In the genomic region with DNA sequence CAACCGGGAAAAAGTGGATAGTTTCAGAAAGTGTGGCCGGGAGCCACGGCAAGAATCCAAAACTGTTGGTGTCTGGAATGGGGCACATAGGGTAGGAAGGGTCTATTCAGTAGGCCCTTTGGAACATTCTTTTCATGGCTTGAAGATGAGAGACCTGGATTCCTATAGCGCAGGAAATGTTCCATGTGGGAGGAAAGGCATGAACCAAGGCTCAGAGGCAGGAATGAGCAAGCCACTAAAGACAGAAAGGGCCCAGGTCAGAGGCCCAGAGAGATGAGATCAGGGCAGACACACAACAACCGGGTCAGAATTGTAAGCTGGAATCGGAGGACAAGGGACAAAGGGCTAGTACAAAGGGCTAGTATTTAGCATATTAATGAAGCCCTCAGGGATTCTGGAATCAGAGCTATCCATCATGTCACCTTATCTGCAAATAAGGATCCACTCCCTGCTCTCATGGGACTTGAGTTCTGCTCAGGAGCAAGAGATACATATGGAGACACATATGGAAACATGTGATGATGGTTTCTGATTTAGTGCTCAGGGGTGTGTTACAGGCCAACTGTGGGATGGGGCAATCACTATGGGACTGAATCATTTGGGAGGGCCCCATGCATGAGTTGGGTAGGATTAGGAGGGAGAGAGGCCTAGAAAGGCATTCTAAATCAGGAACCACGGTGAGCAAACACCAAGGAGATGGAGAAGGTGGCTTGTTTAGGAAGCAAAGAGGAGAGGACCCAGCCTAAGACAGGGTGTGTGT, we compare ENCODE assay signal across 20 cellular contexts. TPM values are rescaled to one million over a fixed set of nuclear protein-coding genes. Genes with fewer than 3 reads are reported as not detected.
DNase-seq lines count a peak whose midpoint lies in the region; ATAC-seq and TF ChIP-seq lines count a peak whose summit lies in the region.
"Had no signal": no experiment of that assay in that cellular context is flagged by ENCODE, and none has a peak within 500 bp of the region (broad histone marks: within the 10 kb centered on the region; RNA-seq: fewer than 3 reads in every experiment).

No MANE protein-coding gene starts in this region.

- no peak for ATAC-seq in HG02840 (IDR thresholded peaks at IDR 0.05; ENCODE audit: low FRiP score, unreplicated experiment)

- H2AFZ ChIP-seq in PC-9, result no peak overlapping the region

- H3K36me3 ChIP-seq in PC-9 (ENCODE audit: low read depth), result no peaks in the 10 kb centered on the region
- no peaks in the 10 kb centered on the region for H3K36me3 ChIP-seq in adrenal gland (replicated peaks in 1 of 2)

- POLR2A ChIA-PET in PC-9 (lab: Charles Lee; ENCODE audit: unreplicated experiment), result no interaction called here

- no peak for TF ChIP-seq CTCF in Calu3 (IDR thresholded peaks at IDR 0.05; ENCODE audit: unreplicated experiment)
- no peak for TF ChIP-seq CTCF in PC-9 (conservative IDR thresholded peaks at IDR 0.05)
- TF ChIP-seq CTCF in epithelial cell of esophagus (IDR thresholded peaks at IDR 0.05; ENCODE audit: insufficient read depth, low read depth, low read length, missing control alignments), result no peak
- TF ChIP-seq CTCF in nephron progenitor cell (IDR thresholded peaks at IDR 0.05), result no peak
- no peak for TF ChIP-seq CTCF in adrenal gland (IDR thresholded peaks at IDR 0.05)

- peak overlapping the region; percentile 14 for H3K4me3 Mint-ChIP-seq in Calu3 (ENCODE audit: low read depth, unreplicated experiment)
- no peak overlapping the region for H3K4me3 Mint-ChIP-seq in nephron progenitor cell
- H3K4me3 Mint-ChIP-seq: activated CD4-positive, alpha-beta T cell treated with anti-CD3 and anti-CD28 coated beads, Interleukin-2, amount 10 ng/mL, durations not matched to agents 24 days and 14 days; activated T-cell treated with anti-CD3 and anti-CD28 coated beads, Interleukin-2, amount 50 U/mL, for 24 hours had no signal

- no peak for TF ChIP-seq POLR2A in adrenal gland (IDR thresholded peaks at IDR 0.05)

- BruUV-seq in Calu3 (replicated peaks; lab: Mats Ljungman, UMichigan) (no TSS peak), PC-9 (replicated peaks; lab: Mats Ljungman, UMichigan) (no TSS peak)

- DNase-seq in Calu3 (no peak), PC-9 (no peak), epithelial cell of esophagus (ENCODE audit: low read depth) (peak; percentile 84), nephron progenitor cell (no peak), adrenal gland (no peak), Kasumi-1 (lab: John Stamatoyannopoulos, UW) (no peak)
- DNase-seq in activated CD4-positive, alpha-beta T cell treated with anti-CD3 and anti-CD28 coated beads, Interleukin-2, amount 50 U/mL, for 1 hour, result no peak
- DNase-seq: activated CD4-positive, alpha-beta T cell treated with anti-CD3 and anti-CD28 coated beads, Interleukin-2, amount 10 ng/mL, durations not matched to agents 24 days and 14 days; activated T-cell treated with anti-CD3 and anti-CD28 coated beads, Interleukin-2, amount 50 U/mL, for 24 hours; amygdala; mesenchymal stem cell; NCI-H187; NCI-H69; stimulated activated naive CD8-positive, alpha-beta T cell treated with anti-CD3 and anti-CD28 coated beads, Interleukin-15, Interleukin-2, amounts not matched to agents 100 U/mL and 50 U/mL, for 24 hours had no signal

- peaks cover 59% of the 10 kb centered on the region for H3K4me1 Mint-ChIP-seq in Calu3 (ENCODE audit: low read depth, unreplicated experiment)
- peaks cover 43% of the 10 kb centered on the region for H3K4me1 Mint-ChIP-seq in nephron progenitor cell

- intact Hi-C loops in Calu3 (cut with micrococcal nuclease; ENCODE audit: unreplicated experiment) (loop anchor here (5.0 kb wide), 1 partner anchor 33 kb away; a partner anchor contains a TSS), PC-9 (cut with micrococcal nuclease; ENCODE audit: unreplicated experiment) (no loop called here), adrenal gland (cut with DNase I) (no loop called here)

- no peaks in the 10 kb centered on the region for H4K20me1 ChIP-seq in PC-9 (ENCODE audit: insufficient read depth)

- no peaks in the 10 kb centered on the region for H3K9me2 ChIP-seq in PC-9 (ENCODE audit: insufficient read depth)

- H3K27ac Mint-ChIP-seq in Calu3 (ENCODE audit: unreplicated experiment), result peak overlapping the region; percentile 25
- peak overlapping the region; percentile 30 for H3K27ac Mint-ChIP-seq in nephron progenitor cell
- H3K27ac Mint-ChIP-seq: activated CD4-positive, alpha-beta T cell treated with anti-CD3 and anti-CD28 coated beads, Interleukin-2, amount 10 ng/mL, durations not matched to agents 24 days and 14 days; activated T-cell treated with anti-CD3 and anti-CD28 coated beads, Interleukin-2, amount 50 U/mL, for 24 hours had no signal

- CTCF ChIA-PET in Calu3 (lab: Charles Lee), result interaction anchor here (2.1 kb wide), 1 partner anchor 9 kb away, joined by 4 read pairs; a partner anchor contains a TSS
- CTCF ChIA-PET in PC-9 (lab: Charles Lee), result no interaction called here

- no peaks in the 10 kb centered on the region for H3K9me3 Mint-ChIP-seq in Calu3 (ENCODE audit: low read depth, unreplicated experiment)
- H3K9me3 Mint-ChIP-seq in nephron progenitor cell, result no peaks in the 10 kb centered on the region
- H3K9me3 Mint-ChIP-seq: activated CD4-positive, alpha-beta T cell treated with anti-CD3 and anti-CD28 coated beads, Interleukin-2, amount 10 ng/mL, durations not matched to agents 24 days and 14 days; activated T-cell treated with anti-CD3 and anti-CD28 coated beads, Interleukin-2, amount 50 U/mL, for 24 hours had no signal

- peaks cover 42% of the 10 kb centered on the region for H3K79me2 ChIP-seq in PC-9 (ENCODE audit: low read depth)

- H3K27me3 ChIP-seq in PC-9 (ENCODE audit: insufficient read depth, low read depth) (no peaks in the 10 kb centered on the region), adrenal gland (no peaks in the 10 kb centered on the region)

- H3K9me3 ChIP-seq in PC-9 (ENCODE audit: insufficient read depth, low read depth), result no peaks in the 10 kb centered on the region
- no peaks in the 10 kb centered on the region for H3K9me3 ChIP-seq in adrenal gland (replicated peaks in 1 of 3)

- peaks cover 49% of the 10 kb centered on the region for H3K4me1 ChIP-seq in PC-9 (replicated peaks; ENCODE audit: insufficient read depth)
- peaks cover 0 to 7% of the 10 kb centered on the region in 2 donors for H3K4me1 ChIP-seq in adrenal gland (replicated peaks in 1 of 2)

- H3K27me3 Mint-ChIP-seq in Calu3 (ENCODE audit: unreplicated experiment) (no peaks in the 10 kb centered on the region), nephron progenitor cell (ENCODE audit: low read depth, poor library complexity) (peaks cover 3% of the 10 kb centered on the region)
- H3K27me3 Mint-ChIP-seq: activated CD4-positive, alpha-beta T cell treated with anti-CD3 and anti-CD28 coated beads, Interleukin-2, amount 10 ng/mL, durations not matched to agents 24 days and 14 days; activated T-cell treated with anti-CD3 and anti-CD28 coated beads, Interleukin-2, amount 50 U/mL, for 24 hours had no signal

- WGBS in adrenal gland, 4 donors, result 84 to 93% (median 89%) methylated on average over 7 of the region's 7 CpGs

- no peak overlapping the region for H3K27ac ChIP-seq in PC-9
- no peak overlapping the region for H3K27ac ChIP-seq in adrenal gland
- H3K27ac ChIP-seq: coronary artery, HL-60, KMS-11 had no signal

- H3K4me3 ChIP-seq in PC-9 (no peak overlapping the region), epithelial cell of esophagus (ENCODE audit: low read length) (no peak overlapping the region), adrenal gland (no peak overlapping the region)
- H3K4me3 ChIP-seq: coronary artery had no signal

- H3K36me3 Mint-ChIP-seq in Calu3 (ENCODE audit: insufficient read depth, unreplicated experiment), result peaks cover 66% of the 10 kb centered on the region
- H3K36me3 Mint-ChIP-seq in nephron progenitor cell (ENCODE audit: low read depth), result no peaks in the 10 kb centered on the region

- H3F3A ChIP-seq in PC-9 (ENCODE audit: insufficient read depth, low read depth), result peaks cover 24% of the 10 kb centered on the region; the same call in 1 of the 2 replicates

- peak overlapping the region; percentile 40 for H3K4me2 ChIP-seq in PC-9
- H3K4me2 ChIP-seq: KMS-11 had no signal

RNA-seq across cellular contexts. Expression of a gene that starts 8.8 kb away (rescaled TPM):
- total RNA-seq in Calu3 (2022), result 24.9 and 42.4 TPM in 2 replicates
- total RNA-seq in PC-9 (2021), result 8.8 and 9.0 TPM in 2 replicates
- not detected for total RNA-seq in adrenal gland
- under 1 TPM in 1 of 3 donors, not detected in 2; 0.10 TPM for polyA plus RNA-seq in adrenal gland
- total RNA-seq: osteocyte had no signal

RNA-seq across cellular contexts. Expression of a gene that starts 10.9 kb away (rescaled TPM):
- total RNA-seq in Calu3 (2022) (1.7 and 2.9 TPM in 2 replicates), PC-9 (2021) (0.46 and 0.65 TPM in 2 replicates), adrenal gland (10 to 100 TPM in 5 of 8 donors, 1 to 10 TPM in 3; 3.7 to 15.7 (median 10.5) TPM)
- 10 to 100 TPM in 1 of 3 donors, 1 to 10 TPM in 2; 3.7 to 17.5 (median 4.5) TPM for polyA plus RNA-seq in adrenal gland
- total RNA-seq: osteocyte had no signal

RNA-seq across cellular contexts. Expression of a gene that starts 17.6 kb away (rescaled TPM):
- total RNA-seq in Calu3 (2022), result 5.3 and 7.0 TPM in 2 replicates
- 5.6 and 7.4 TPM in 2 replicates for total RNA-seq in PC-9 (2021)
- 10 to 100 TPM in 7 of 8 donors, 1 to 10 TPM in 1; 5.2 to 28.1 (median 19.6) TPM for total RNA-seq in adrenal gland
- polyA plus RNA-seq in adrenal gland, result 10 to 100 TPM in 2 of 3 donors, 1 to 10 TPM in 1; 5.5 to 25.4 (median 24.4) TPM
- total RNA-seq: activated CD4-positive, alpha-beta T cell treated with anti-CD3 and anti-CD28 coated beads, Interleukin-2, amount 10 ng/mL, durations not matched to agents 24 days and 14 days; T-helper 2 cell treated with Interferon-gamma antibody and Interleukin-4, amounts not matched to agents 100 ng/mL and 5 ng/mL, for 36 hours had no signal

RNA-seq across cellular contexts. Expression of a gene that starts 34.8 kb away (rescaled TPM):
- total RNA-seq in Calu3 (2022), result 72.1 and 75.4 TPM in 2 replicates
- 34.8 and 43.2 TPM in 2 replicates for total RNA-seq in PC-9 (2021)
- total RNA-seq in adrenal gland, result 10 to 100 TPM; 41.3 to 82.9 (median 63.7) TPM
- 100 to 1,000 TPM in 2 of 3 donors, 10 to 100 TPM in 1; 48.0 to 153 (median 144) TPM for polyA plus RNA-seq in adrenal gland

RNA-seq across cellular contexts. Expression of a gene that starts 37.3 kb away (rescaled TPM):
- total RNA-seq in Calu3 (2022) (121 and 129 TPM in 2 replicates), PC-9 (2021) (68.2 and 74.4 TPM in 2 replicates), adrenal gland (100 to 1,000 TPM in 1 of 8 donors, 10 to 100 TPM in 7; 33.6 to 103 (median 53.7) TPM)
- 100 to 1,000 TPM in 2 of 3 donors, 10 to 100 TPM in 1; 85.9 to 452 (median 363) TPM for polyA plus RNA-seq in adrenal gland
